Comparison of ENCODE assay signal across 9 cellular contexts in genomic region chr21:38140192-38140905, GRCh38.
DNase-seq lines count a peak whose midpoint lies in the region; ATAC-seq and TF ChIP-seq lines count a peak whose summit lies in the region.
"Had no signal": no experiment of that assay in that cellular context is flagged by ENCODE, and none has a peak within 500 bp of the region (broad histone marks: within the 10 kb centered on the region; RNA-seq: fewer than 3 reads in every experiment).

No MANE protein-coding gene starts in this region.

- H3K27me3 ChIP-seq in SJCRH30 = no peaks in the 10 kb centered on the region
- H3K27me3 ChIP-seq in heart right ventricle = peaks cover 0 to under 1% (median 0%) of the 10 kb centered on the region in 7 donors
- no peaks in the 10 kb centered on the region for H3K27me3 ChIP-seq in tibial artery
- H3K27me3 ChIP-seq in MM.1S (replicated peaks; ENCODE audit: insufficient read depth, low read length) = no peaks in the 10 kb centered on the region

- H3F3A ChIP-seq in MM.1S (ENCODE audit: insufficient read depth, low read length) = peaks cover 10% of the 10 kb centered on the region

- H2AFZ ChIP-seq in MM.1S (ENCODE audit: low read length) = no peak overlapping the region

- no peaks in the 10 kb centered on the region; the same call in 1 of the 2 replicates for H3K9me3 ChIP-seq in SJCRH30 (replicated peaks)
- peaks cover 0 to 15% (median 8%) of the 10 kb centered on the region in 11 donors for H3K9me3 ChIP-seq in heart right ventricle
- H3K9me3 ChIP-seq in tibial artery = peaks cover 0 to 7% (median 0%) of the 10 kb centered on the region in 3 donors
- no peaks in the 10 kb centered on the region for H3K9me3 ChIP-seq in MM.1S (replicated peaks; ENCODE audit: insufficient read depth, low read length)

- H3K4me3 ChIP-seq in SJCRH30 = no peak overlapping the region
- H3K4me3 ChIP-seq in heart right ventricle = no peak overlapping the region
- no peak overlapping the region for H3K4me3 ChIP-seq in tibial artery
- no peak overlapping the region for H3K4me3 ChIP-seq in MM.1S (ENCODE audit: low read length)

- H3K9me2 ChIP-seq in MM.1S (replicated peaks; ENCODE audit: insufficient read depth, low read length) = no peaks in the 10 kb centered on the region

- H3K27ac ChIP-seq in SJCRH30 (peak overlapping the region; percentile 32), heart right ventricle (no peak overlapping the region), tibial artery (no peak overlapping the region), MM.1S (ENCODE audit: low read length) (no peak overlapping the region)

- H3K36me3 ChIP-seq in SJCRH30 = no peaks in the 10 kb centered on the region
- H3K36me3 ChIP-seq in heart right ventricle = no peaks in the 10 kb centered on the region
- no peaks in the 10 kb centered on the region for H3K36me3 ChIP-seq in tibial artery
- no peaks in the 10 kb centered on the region for H3K36me3 ChIP-seq in MM.1S (replicated peaks; ENCODE audit: insufficient read depth, low read length)

- H3K4me2 ChIP-seq in MM.1S (ENCODE audit: low read depth, low read length) = no peak overlapping the region

- intact Hi-C loops in heart right ventricle (cut with DNase I) (no loop called here), tibial artery (cut with DNase I; ENCODE audit: low total_unique reads) (no loop called here)

- DNase-seq in NCI-H510A treated with DMSO at 0.1 percent for 48 hours (lab: John Stamatoyannopoulos, UW) (peak; percentile 73), NCI-H510A (lab: John Stamatoyannopoulos, UW) (no peak), SJCRH30 (peak; percentile 45 to 74), heart right ventricle (peak; percentile 13 to 42), tibial artery (peak; percentile 50 to 69), MM.1S (no peak), activated T-cell treated with anti-CD3 and anti-CD28 coated beads for 4 hours (no peak)
- DNase-seq: activated CD8-positive, alpha-beta memory T cell treated with anti-CD3 and anti-CD28 coated beads, Interleukin-2, amount 10 ng/mL, durations not matched to agents 7 days and 5 days had no signal

- WGBS in heart right ventricle, 2 donors = 35 to 57% methylated on average over 5 of the region's 5 CpGs

- H3K9ac ChIP-seq in MM.1S (ENCODE audit: low read length) = no peak overlapping the region

- H3K79me2 ChIP-seq in MM.1S (ENCODE audit: low read length) = no peaks in the 10 kb centered on the region

- TF ChIP-seq CTCF in heart right ventricle (IDR thresholded peaks at IDR 0.05) (no peak), tibial artery (IDR thresholded peaks at IDR 0.05) (no peak), MM.1S (IDR thresholded peaks at IDR 0.05; ENCODE audit: low read length) (no peak)

- ATAC-seq in heart right ventricle (peak in 4 of 8 donors; percentile 64 to 89 (median 79)), GM19351 (IDR thresholded peaks at IDR 0.05; ENCODE audit: unreplicated experiment) (no peak)
- ATAC-seq: activated CD8-positive, alpha-beta memory T cell treated with anti-CD3 and anti-CD28 coated beads, Interleukin-2, amount 10 ng/mL, durations not matched to agents 7 days and 5 days had no signal

- H3K4me1 ChIP-seq in SJCRH30 = peaks cover 16% of the 10 kb centered on the region
- peaks cover 0 to 9% (median 0%) of the 10 kb centered on the region in 9 donors for H3K4me1 ChIP-seq in heart right ventricle
- peaks cover 0 to 17% (median 6%) of the 10 kb centered on the region in 4 donors for H3K4me1 ChIP-seq in tibial artery
- peaks cover 22% of the 10 kb centered on the region for H3K4me1 ChIP-seq in MM.1S (ENCODE audit: low read length)

- H4K20me1 ChIP-seq in MM.1S (ENCODE audit: insufficient read depth, low read length) = no peaks in the 10 kb centered on the region

Comparison
In these comparisons a context has a peak if more than half of its experiments do, and no peak if none do; other contexts are left out.
1. DNase-seq: peak in NCI-H510A treated with DMSO at 0.1 percent for 48 hours (single experiment), SJCRH30 (2 of 2), heart right ventricle (2 of 2) and tibial artery (2 of 2); none in NCI-H510A (single experiment), MM.1S (single experiment) and activated T-cell treated with anti-CD3 and anti-CD28 coated beads for 4 hours (single experiment).